Comparison of ENCODE assay signal across 8 cellular contexts in genomic region chr17:81902023-81902652, GRCh38. TPM values are rescaled to one million over a fixed set of nuclear protein-coding genes. Genes with fewer than 3 reads are reported as not detected.
DNase-seq lines count a peak whose midpoint lies in the region; ATAC-seq and TF ChIP-seq lines count a peak whose summit lies in the region.

NPB (plus strand) TSS chr17:81902238; CDS start chr17:81902278, 40 bp downstream.

- no peak within 1 kb of the TSS for H3K27ac ChIP-seq in MM.1S (ENCODE audit: low read length)
- H3K27ac ChIP-seq in endodermal cell (ENCODE audit: low read depth, low read length), result no peak within 1 kb of the TSS

- H3K27ac Mint-ChIP-seq in endodermal cell, result no peak within 1 kb of the TSS
- no peak within 1 kb of the TSS for H3K27ac Mint-ChIP-seq in natural killer cell
- peak within 1 kb of the TSS in 1 of 7 donors; percentile 4 for H3K27ac Mint-ChIP-seq in CD14-positive monocyte
- no peak within 1 kb of the TSS for H3K27ac Mint-ChIP-seq in endothelial cell (ENCODE audit: unreplicated experiment)

- H4K20me1 ChIP-seq in MM.1S (ENCODE audit: insufficient read depth, low read length), result no peaks in the 10 kb centered on the region

- no peaks in the 10 kb centered on the region for H3K4me1 ChIP-seq in MM.1S (ENCODE audit: low read length)
- no peaks in the 10 kb centered on the region for H3K4me1 ChIP-seq in endodermal cell (ENCODE audit: control insufficient read depth, insufficient read depth, low read length)

- peak within 1 kb of the TSS; percentile 9 for H3K4me3 Mint-ChIP-seq in endodermal cell
- peak within 1 kb of the TSS; percentile 42 for H3K4me3 Mint-ChIP-seq in natural killer cell
- peak within 1 kb of the TSS in 1 of 2 donors; percentile 77 for H3K4me3 Mint-ChIP-seq in CD14-positive monocyte
- H3K4me3 Mint-ChIP-seq in endothelial cell (ENCODE audit: unreplicated experiment), result no peak within 1 kb of the TSS

- no peak for TF ChIP-seq CTCF in MM.1S (IDR thresholded peaks at IDR 0.05; ENCODE audit: low read length)
- TF ChIP-seq CTCF in endodermal cell (conservative IDR thresholded peaks at IDR 0.05), result no peak
- TF ChIP-seq CTCF in natural killer cell (IDR thresholded peaks at IDR 0.05), result no peak
- TF ChIP-seq CTCF in CD14-positive monocyte (IDR thresholded peaks at IDR 0.05), result no peak
- TF ChIP-seq CTCF in endothelial cell (IDR thresholded peaks at IDR 0.05; ENCODE audit: unreplicated experiment), result no peak

- H3K9me3 Mint-ChIP-seq in endodermal cell (no peaks in the 10 kb centered on the region), natural killer cell (no peaks in the 10 kb centered on the region), CD14-positive monocyte (peaks cover 0 to 12% (median 0%) of the 10 kb centered on the region in 7 donors), endothelial cell (ENCODE audit: unreplicated experiment) (no peaks in the 10 kb centered on the region)

- no peak within 1 kb of the TSS for H2AFZ ChIP-seq in MM.1S (ENCODE audit: low read length)

- peaks cover 11% of the 10 kb centered on the region for H3K27me3 Mint-ChIP-seq in endodermal cell (ENCODE audit: insufficient read depth)
- H3K27me3 Mint-ChIP-seq in natural killer cell (ENCODE audit: low read depth in 2 of 2), result peaks cover 7 to 8% of the 10 kb centered on the region in 2 donors
- H3K27me3 Mint-ChIP-seq in CD14-positive monocyte (ENCODE audit: low read depth in 3 of 3), result peaks cover 19 to 33% (median 21%) of the 10 kb centered on the region in 3 donors
- H3K27me3 Mint-ChIP-seq in endothelial cell (ENCODE audit: unreplicated experiment), result peaks cover 14% of the 10 kb centered on the region

- H3K4me3 ChIP-seq in MM.1S (ENCODE audit: low read length), result no peak within 1 kb of the TSS
- no peak within 1 kb of the TSS for H3K4me3 ChIP-seq in endodermal cell (ENCODE audit: low read length)

- H3K9ac ChIP-seq in MM.1S (ENCODE audit: low read length) (no peak within 1 kb of the TSS), endodermal cell (ENCODE audit: extremely low read depth, low read length, poor library complexity, severe bottlenecking) (no peak within 1 kb of the TSS)

- H3K4me2 ChIP-seq in MM.1S (ENCODE audit: low read depth, low read length), result peak within 1 kb of the TSS; percentile 24; the same call in 1 of the 2 replicates

- 9 to 20% methylated on average over 10 to 79 of the region's 79 CpGs for WGBS in endodermal cell (ENCODE audit: insufficient coverage in 1 of 2, insufficient read length in 1 of 2), 2 experiments

- peak; percentile 38 for DNase-seq in AG20443 (ENCODE audit: low spot score)
- DNase-seq in MM.1S, result no peak
- DNase-seq in endodermal cell, result peak; percentile 82
- DNase-seq in natural killer cell, result no peak
- no peak for DNase-seq in 8988T
- DNase-seq in CD14-positive monocyte (ENCODE audit: low spot score), result no peak
- no peak for DNase-seq in endothelial cell (ENCODE audit: low spot score)

- H3F3A ChIP-seq in MM.1S (ENCODE audit: insufficient read depth, low read length), result no peaks in the 10 kb centered on the region

- H3K27me3 ChIP-seq in MM.1S (replicated peaks; ENCODE audit: insufficient read depth, low read length) (no peaks in the 10 kb centered on the region; the same call in 1 of the 2 replicates), endodermal cell (ENCODE audit: control insufficient read depth, insufficient read depth, low read length, poor library complexity, severe bottlenecking) (peaks cover 10% of the 10 kb centered on the region)

- H3K9me3 ChIP-seq in MM.1S (replicated peaks; ENCODE audit: insufficient read depth, low read length) (no peaks in the 10 kb centered on the region), endodermal cell (ENCODE audit: control insufficient read depth, low read length) (no peaks in the 10 kb centered on the region)

- intact Hi-C loops in natural killer cell (cut with micrococcal nuclease) (no loop called here), CD14-positive monocyte (cut with micrococcal nuclease) (no loop called here)

- H3K36me3 Mint-ChIP-seq in endodermal cell (ENCODE audit: low read depth) (peaks cover 26% of the 10 kb centered on the region), natural killer cell (no peaks in the 10 kb centered on the region), CD14-positive monocyte (peaks cover 59 to 67% of the 10 kb centered on the region in 2 donors), endothelial cell (ENCODE audit: low read depth, unreplicated experiment) (peaks cover 16% of the 10 kb centered on the region)

- no peaks in the 10 kb centered on the region for H3K9me2 ChIP-seq in MM.1S (replicated peaks; ENCODE audit: insufficient read depth, low read length)

- peak; percentile 38 to 70 (median 69) for ATAC-seq in natural killer cell
- ATAC-seq in GM18520 (IDR thresholded peaks at IDR 0.05; ENCODE audit: unreplicated experiment), result no peak

- H3K4me1 Mint-ChIP-seq in endodermal cell (no peaks in the 10 kb centered on the region), natural killer cell (no peaks in the 10 kb centered on the region), CD14-positive monocyte (peaks cover 2% of the 10 kb centered on the region), endothelial cell (ENCODE audit: unreplicated experiment) (no peaks in the 10 kb centered on the region)

- H3K36me3 ChIP-seq in MM.1S (replicated peaks; ENCODE audit: insufficient read depth, low read length), result no peaks in the 10 kb centered on the region
- peaks cover 32% of the 10 kb centered on the region for H3K36me3 ChIP-seq in endodermal cell (ENCODE audit: control insufficient read depth, insufficient read depth, low read length)

- H3K79me2 ChIP-seq in MM.1S (ENCODE audit: low read length), result no peaks in the 10 kb centered on the region

RNA-seq across cellular contexts. Expression of gene NPB, which starts in this region (rescaled TPM):
- total RNA-seq in endodermal cell (1 to 10 TPM; 3.3 to 3.7 TPM), natural killer cell (under 1 TPM in 2 of 3 donors, not detected in 1; 0.18 to 0.31 TPM), endothelial cell (ENCODE audit: unreplicated experiment) (0.56 TPM)
- 1.0 TPM for polyA plus RNA-seq in endodermal cell (2013, experiment 1 of 2)
- polyA plus RNA-seq in endodermal cell (2013, experiment 2 of 2), result 1.2 TPM
- under 1 TPM in 1 of 2 donors, not detected in 1; 0.16 TPM for polyA plus RNA-seq in CD14-positive monocyte

Comparison
In these comparisons a context has a peak if more than half of its experiments do, and no peak if none do; other contexts are left out.
1. Peak in ATAC-seq in natural killer cell; RNA of the gene not detected or under 1 TPM.
2. DNase-seq: peak in AG20443 (single experiment) and endodermal cell (single experiment); none in MM.1S (single experiment), natural killer cell (single experiment), 8988T (single experiment), CD14-positive monocyte (single experiment) and endothelial cell (single experiment).